Comparison of ENCODE assay signal across 17 cellular contexts in genomic region chr5:50724-51499, GRCh38. TPM values are rescaled to one million over a fixed set of nuclear protein-coding genes. Genes with fewer than 3 reads are reported as not detected.
"Had no signal": no experiment of that assay in that cellular context is flagged by ENCODE, and none has a peak within 500 bp of the region (broad histone marks: within the 10 kb centered on the region; RNA-seq: fewer than 3 reads in every experiment).

No MANE protein-coding gene starts in this region.

- H3K27me3 ChIP-seq: pancreas had no signal

- DNase-seq: activated CD4-positive, alpha-beta T cell treated with anti-CD3 and anti-CD28 coated beads, Interleukin-2, amount 50 U/mL, for 48 hours; activated CD4-positive, CD25-positive, alpha-beta regulatory T cell treated with anti-CD3 and anti-CD28 coated beads, Interleukin-2, amount 50 U/mL, for 72 hours; activated naive CD4-positive, alpha-beta T cell treated with Interleukin-2 at 50 U/mL for 16 hours; colonic mucosa; effector memory CD4-positive, alpha-beta T cell; hypothalamus; islet precursor cell; left ventricle myocardium inferior; mesendoderm; stimulated activated CD4-positive, alpha-beta T cell treated with anti-CD3 and anti-CD28 coated beads, Interleukin-15, amount 100 ng/mL, for 24 hours; stimulated activated CD4-positive, alpha-beta T cell treated with anti-CD3 and anti-CD28 coated beads, Interleukin-4, amount 100 ng/mL, for 4 hours; SW 1271; transverse colon had no signal

- H3K4me3 Mint-ChIP-seq: nephron; T-helper 2 cell treated with Interferon-gamma antibody and Interleukin-4, amounts not matched to agents 5 μg/mL and 100 μg/mL, for 36 hours had no signal

- H3K36me3 ChIP-seq: colonic mucosa, gastroesophageal sphincter, left ventricle myocardium inferior, pancreas, transverse colon had no signal

- H3K27ac Mint-ChIP-seq: nephron; T-helper 2 cell treated with Interferon-gamma antibody and Interleukin-4, amounts not matched to agents 5 μg/mL and 100 μg/mL, for 36 hours had no signal

- H3K9me3 ChIP-seq: colonic mucosa, gastroesophageal sphincter, pancreas, transverse colon had no signal

- ATAC-seq: gastroesophageal sphincter, pancreas had no signal

- H3K27ac ChIP-seq: colonic mucosa, gastroesophageal sphincter, left ventricle myocardium inferior, pancreas, transverse colon had no signal

- H3K4me1 Mint-ChIP-seq: nephron had no signal

- H3K4me1 ChIP-seq: colonic mucosa, pancreas had no signal

- H3K9me3 Mint-ChIP-seq: T-helper 2 cell treated with Interferon-gamma antibody and Interleukin-4, amounts not matched to agents 5 μg/mL and 100 μg/mL, for 36 hours had no signal

- H3K4me3 ChIP-seq: colonic mucosa, gastroesophageal sphincter, left ventricle myocardium inferior, pancreas, transverse colon had no signal

RNA-seq across cellular contexts. Expression of gene PLEKHG4B, which starts 41.1 kb away (rescaled TPM):
- total RNA-seq: left ventricle myocardium inferior had no signal
